ENCODE assay signal across 11 cellular contexts in genomic region chr5:119270121-119270565, GRCh38.
DNase-seq lines count a peak whose midpoint lies in the region; ATAC-seq, FAIRE-seq and TF ChIP-seq lines count a peak whose summit lies in the region.
"Had no signal": no experiment of that assay in that cellular context is flagged by ENCODE, and none has a peak within 500 bp of the region (broad histone marks: within the 10 kb centered on the region; RNA-seq: fewer than 3 reads in every experiment).

No MANE protein-coding gene starts in this region.

- H3K4me3 ChIP-seq in GM12864 (ENCODE audit: low read depth, low read length) (peak overlapping the region; percentile 77), bronchial epithelial cell (ENCODE audit: low read depth, low read length) (no peak overlapping the region), prostate gland (peak overlapping the region in 1 of 2 donors; percentile 81), BE2C (ENCODE audit: low read depth, low read length) (no peak overlapping the region), heart left ventricle (peak overlapping the region in 4 of 12 donors; percentile 69 to 88 (median 78))

- no peak for FAIRE-seq in bronchial epithelial cell (lab: Jason Lieb, UNC)
- no peak for FAIRE-seq in HTR-8/SVneo (lab: Jason Lieb, UNC)

- H3K9me3 ChIP-seq in prostate gland (no peaks in the 10 kb centered on the region), BE2C (no peaks in the 10 kb centered on the region; the same call in 1 of the 2 replicates), heart left ventricle (no peaks in the 10 kb centered on the region)

- ATAC-seq in heart left ventricle: no peak

- TF ChIP-seq CTCF in GM12864 (IDR thresholded peaks at IDR 0.05; ENCODE audit: low read depth, low read length, missing control alignments): no peak
- TF ChIP-seq CTCF in bronchial epithelial cell (IDR thresholded peaks at IDR 0.05; ENCODE audit: insufficient read depth, low read length, severe bottlenecking): no peak
- TF ChIP-seq CTCF in prostate gland (IDR thresholded peaks at IDR 0.05): no peak
- TF ChIP-seq CTCF in BE2C (IDR thresholded peaks at IDR 0.05; ENCODE audit: low read depth, low read length): no peak
- no peak for TF ChIP-seq CTCF in heart left ventricle (IDR thresholded peaks at IDR 0.05)

- H3K27me3 ChIP-seq in bronchial epithelial cell (ENCODE audit: control insufficient read depth, insufficient read depth, low read length) (no peaks in the 10 kb centered on the region), prostate gland (replicated peaks; ENCODE audit: insufficient read depth) (no peaks in the 10 kb centered on the region), BE2C (no peaks in the 10 kb centered on the region), heart left ventricle (no peaks in the 10 kb centered on the region)

- TF ChIP-seq POLR2A in prostate gland (IDR thresholded peaks at IDR 0.05) (no peak), heart left ventricle (IDR thresholded peaks at IDR 0.05) (no peak)

- H3K4me1 ChIP-seq in prostate gland (replicated peaks) (peaks cover 11% of the 10 kb centered on the region), BE2C (0 out of 2 replicates have a peak, but pooled peaks cover 4% of the 10 kb centered on the region), heart left ventricle (peaks cover 0 to 66% (median 12%) of the 10 kb centered on the region in 12 donors)

- intact Hi-C loops in prostate gland (cut with DNase I) (no loop called here), heart left ventricle (cut with DNase I) (loop anchor here in 1 of 10 donors (5.0 kb wide), 1 partner anchor 52 kb away; no protein-coding TSS in a partner anchor)

- H3K36me3 ChIP-seq in bronchial epithelial cell (ENCODE audit: control insufficient read depth, insufficient read depth, low read length) (no peaks in the 10 kb centered on the region), prostate gland (no peaks in the 10 kb centered on the region), BE2C (no peaks in the 10 kb centered on the region), heart left ventricle (no peaks in the 10 kb centered on the region)

- 56% methylated on average over 5 of the region's 5 CpGs for WGBS in prostate gland
- 48 to 65% (median 59%) methylated on average over 5 of the region's 5 CpGs for WGBS in heart left ventricle, 4 donors

- DNase-seq in GM12864 (ENCODE audit: low read depth): no peak
- DNase-seq in NCI-H1436 (lab: John Stamatoyannopoulos, UW): peak; percentile 11
- peak; percentile 53 for DNase-seq in bronchial epithelial cell (ENCODE audit: low read depth)
- no peak for DNase-seq in prostate gland (ENCODE audit: low spot score)
- DNase-seq in BE2C: no peak
- DNase-seq in HTR-8/SVneo (ENCODE audit: insufficient read length, low spot score): no peak
- DNase-seq in EL: no peak
- no peak for DNase-seq in heart left ventricle
- DNase-seq: erythroblast; NK-92 treated with Interleukin-12 subunit alpha and Interleukin-12 subunit beta, amount 100 ng/mL, for 24 hours; stimulated activated CD4-positive, alpha-beta T cell treated with anti-CD3 and anti-CD28 coated beads, Interleukin-1b, Interleukin-23, amount 100 ng/mL, for 48 hours had no signal

- peak overlapping the region; percentile 47 to 93 for H3K27ac ChIP-seq in prostate gland
- H3K27ac ChIP-seq in heart left ventricle: peak overlapping the region in 1 of 12 donors; percentile 94

Comparison
In these comparisons a context has a peak if more than half of its experiments do, and no peak if none do; other contexts are left out.
1. DNase-seq: peak in NCI-H1436 (single experiment) and bronchial epithelial cell (single experiment); none in GM12864 (single experiment), prostate gland (single experiment), BE2C (single experiment), HTR-8/SVneo (single experiment), EL (single experiment) and heart left ventricle (0 of 5).